In the genomic region with DNA sequence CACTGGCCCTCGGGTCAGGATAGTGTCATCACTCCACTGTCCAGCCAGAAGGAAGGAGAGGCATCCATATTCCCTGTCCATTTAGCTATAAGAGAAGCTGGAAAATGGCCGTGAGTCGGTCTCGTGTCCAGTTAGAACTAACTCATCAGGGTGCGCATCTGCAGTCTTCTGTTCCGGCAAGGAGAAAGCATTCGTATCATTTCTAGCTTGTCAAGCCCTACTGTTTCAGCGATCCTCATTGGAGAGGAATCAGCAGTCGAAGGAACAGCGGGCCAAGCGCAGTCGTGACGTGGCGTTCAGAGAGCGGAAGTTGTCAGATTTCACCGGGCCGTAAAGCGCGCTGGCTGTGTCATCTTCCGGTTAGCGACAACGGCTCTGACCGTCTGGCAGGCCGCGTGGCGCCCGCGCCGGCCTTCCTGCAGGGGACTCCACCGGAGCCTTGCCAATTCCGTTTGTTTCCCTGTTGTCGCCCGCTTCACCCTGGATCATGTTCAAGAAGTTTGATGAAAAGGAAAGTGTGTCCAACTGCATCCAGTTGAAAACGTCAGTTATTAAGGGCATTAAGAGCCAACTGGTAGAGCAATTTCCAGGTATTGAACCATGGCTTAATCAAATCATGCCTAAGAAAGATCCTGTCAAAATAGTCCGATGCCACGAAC, we compare ENCODE assay signal across 8 cellular contexts. TPM values are rescaled to one million over a fixed set of nuclear protein-coding genes. Genes with fewer than 3 reads are reported as not detected.
DNase-seq lines count a peak whose midpoint lies in the region; ATAC-seq lines count a peak whose summit lies in the region.

No MANE protein-coding gene starts in this region.

- DNase-seq in NCI-H2081 (lab: John Stamatoyannopoulos, UW) (peak; percentile 66 to 82), NCI-H2081 treated with DMSO at 0.1 percent for 48 hours (lab: John Stamatoyannopoulos, UW) (no peak), NCI-H446 (lab: John Stamatoyannopoulos, UW) (peak; percentile 85 to 90), dedifferentiated amniotic fluid mesenchymal stem cell (ENCODE audit: extremely low spot score) (peak; percentile 78), left lobe of liver (ENCODE audit: low spot score) (peak; percentile 88)
- peak; percentile 87 for DNase-seq in activated CD4-positive, alpha-beta T cell treated with anti-CD3 and anti-CD28 coated beads for 48 hours
- DNase-seq in stimulated activated CD4-positive, alpha-beta T cell treated with anti-CD3 and anti-CD28 coated beads, Interleukin-2, amount 100 ng/mL, for 24 hours: peak; percentile 80 to 82

- peak; percentile 61 for ATAC-seq in HG03045 (IDR thresholded peaks at IDR 0.05; ENCODE audit: unreplicated experiment)
- peak; percentile 79 for ATAC-seq in left lobe of liver

RNA-seq across cellular contexts. Expression of gene HM13, which starts 32.9 kb away (rescaled TPM):
- 147 TPM for total RNA-seq in left lobe of liver

RNA-seq across cellular contexts. Expression of gene ID1, which starts 57.9 kb away (rescaled TPM):
- total RNA-seq in left lobe of liver: 37.2 TPM
